In genomic region chr2:85418132-85419008, GRCh38 we compare ENCODE assay signal across 8 cellular contexts. TPM values are rescaled to one million over a fixed set of nuclear protein-coding genes. Genes with fewer than 3 reads are reported as not detected.
DNase-seq lines count a peak whose midpoint lies in the region; ATAC-seq, FAIRE-seq and TF ChIP-seq lines count a peak whose summit lies in the region.

Gene SH2D6 (plus strand): TSS chr2:85418714. CDS start chr2:85429466, 10,752 bp downstream.

- CTCF ChIA-PET in AG04449 (lab: Yijun Ruan, JAX) = interaction anchor here (0.7 to 34.9 kb wide), 9 partner anchors 11 to 219 kb away, joined by 3 to 922 read pairs (median 13); partner anchors contain the start of genes GGCX and MAT2A

- H3K27ac ChIP-seq in keratinocyte (ENCODE audit: control insufficient read depth, insufficient read depth, low read length) = peak within 1 kb of the TSS; percentile 91

- no peaks in the 10 kb centered on the region for H3K9me1 ChIP-seq in keratinocyte (ENCODE audit: control insufficient read depth, extremely low read depth, insufficient read depth, low read length)

- H3K27me3 Mint-ChIP-seq in central memory CD8-positive, alpha-beta T cell = peaks cover 6% of the 10 kb centered on the region

- H3K4me3 ChIP-seq in AG04449 (ENCODE audit: low read depth, low read length) (peak within 1 kb of the TSS; percentile 78), keratinocyte (ENCODE audit: control insufficient read depth in 2 of 3, extremely low read depth in 1 of 3, insufficient read depth in 2 of 3, low read depth in 1 of 3, low read length in 3 of 3) (peak within 1 kb of the TSS; percentile 63 to 84 (median 78))

- H3K36me3 ChIP-seq in keratinocyte (ENCODE audit: control insufficient read depth in 2 of 2, extremely low read depth in 1 of 2, insufficient read depth in 2 of 2, low read length in 2 of 2) = no peaks in the 10 kb centered on the region

- peak within 1 kb of the TSS; percentile 89 for H3K9ac ChIP-seq in keratinocyte (ENCODE audit: control insufficient read depth, extremely low read depth, insufficient read depth, low read length)

- POLR2A ChIA-PET in AG04449 (lab: Yijun Ruan, JAX) = interaction anchor here (0.5 to 5.0 kb wide), 10 partner anchors 10 to 307 kb away, joined by 3 to 103 read pairs (median 6); partner anchors contain the start of genes ELMOD3, MAT2A and RETSAT

- DNase-seq in AG04449 (ENCODE audit: low read depth, low spot score) = no peak
- peak; percentile 88 for DNase-seq in NCI-H2171 treated with DMSO at 0.1 percent for 48 hours (lab: John Stamatoyannopoulos, UW)
- peak; percentile 69 to 86 (median 80) for DNase-seq in activated CD4-positive, CD25-positive, alpha-beta regulatory T cell (lab: John Stamatoyannopoulos, UW)
- DNase-seq in central memory CD8-positive, alpha-beta T cell (ENCODE audit: low spot score in 2 of 2) = peak; percentile 72 to 78
- DNase-seq in keratinocyte (ENCODE audit: low read depth, low spot score) = no peak
- peak; percentile 69 to 81 (median 78) for DNase-seq in stimulated activated CD4-positive, alpha-beta T cell treated with anti-CD3 and anti-CD28 coated beads, Interleukin-12 subunit alpha, Interleukin-12 subunit beta, amount 100 ng/mL, for 48 hours (ENCODE audit: low read depth in 2 of 3, low spot score in 1 of 3)

- H3K27me3 ChIP-seq in keratinocyte (ENCODE audit: control insufficient read depth, extremely low read depth, insufficient read depth, low read length) = no peaks in the 10 kb centered on the region

- ATAC-seq in GM18858 (IDR thresholded peaks at IDR 0.05; ENCODE audit: unreplicated experiment) = peak; percentile 74
- ATAC-seq in HG03060 (IDR thresholded peaks at IDR 0.05; ENCODE audit: low read depth, unreplicated experiment) = peak; percentile 58
- ATAC-seq in central memory CD8-positive, alpha-beta T cell (replicated peaks; ENCODE audit: extremely low read depth, poor library complexity, severe bottlenecking) = peak; percentile 84

- peak within 1 kb of the TSS; percentile 92 for H3K27ac Mint-ChIP-seq in central memory CD8-positive, alpha-beta T cell (ENCODE audit: low read depth)

- H3K4me2 ChIP-seq in keratinocyte (ENCODE audit: control insufficient read depth, extremely low read depth, insufficient read depth, low read depth, low read length) = peak within 1 kb of the TSS; percentile 96

- peaks cover 41% of the 10 kb centered on the region for H3K4me1 ChIP-seq in keratinocyte (ENCODE audit: control insufficient read depth, extremely low read depth, insufficient read depth, low read length)

- TF ChIP-seq CTCF in AG04449 (IDR thresholded peaks at IDR 0.05; ENCODE audit: insufficient read depth, low read length, missing control alignments) (no peak), keratinocyte (optimal IDR thresholded peaks at IDR 0.05 in 1 of 3, IDR thresholded peaks at IDR 0.05 in 1 of 3, conservative IDR thresholded peaks at IDR 0.05 in 1 of 3; ENCODE audit: extremely low read depth in 1 of 3, insufficient read depth in 2 of 3, low read length in 3 of 3) (no peak)

- H3K9me3 Mint-ChIP-seq in central memory CD8-positive, alpha-beta T cell = no peaks in the 10 kb centered on the region

- dilution Hi-C loops in keratinocyte (cut with MboI; ENCODE audit: extremely low pct_ligation_motif_present, low sequenced_read_pairs) = no loop called here

- H3K4me1 Mint-ChIP-seq in central memory CD8-positive, alpha-beta T cell = peaks cover 26% of the 10 kb centered on the region

- H3K79me2 ChIP-seq in keratinocyte (ENCODE audit: control insufficient read depth, insufficient read depth, low read length) = peaks cover 3% of the 10 kb centered on the region

- peaks cover 6% of the 10 kb centered on the region for H3K36me3 Mint-ChIP-seq in central memory CD8-positive, alpha-beta T cell (ENCODE audit: insufficient read depth)

- H3K4me3 Mint-ChIP-seq in central memory CD8-positive, alpha-beta T cell = peak within 1 kb of the TSS; percentile 89

- no peaks in the 10 kb centered on the region for H3K9me3 ChIP-seq in keratinocyte (ENCODE audit: control insufficient read depth, low read depth, low read length)

- FAIRE-seq in keratinocyte (lab: Jason Lieb, UNC) = no peak

- peak within 1 kb of the TSS; percentile 98 for H2AFZ ChIP-seq in keratinocyte (ENCODE audit: control insufficient read depth, low read length)

- no peaks in the 10 kb centered on the region for H4K20me1 ChIP-seq in keratinocyte (ENCODE audit: control insufficient read depth, extremely low read depth, insufficient read depth, low read length)

RNA-seq across cellular contexts. Expression of gene SH2D6, which starts in this region (rescaled TPM):
- polyA plus RNA-seq in keratinocyte = 0.10 to 0.21 TPM in 2 of 3 replicates, not detected in the other
- not detected for polyA plus RNA-seq in keratinocyte (2011; ENCODE audit: low read depth)
- polyA plus RNA-seq in keratinocyte (2011; cell fraction: cytosol; rRNA removed) = not detected in 2 replicates
- polyA plus RNA-seq in keratinocyte (2011; cell fraction: nucleus; rRNA removed) = not detected in 2 replicates
- polyA plus RNA-seq in keratinocyte (2012; ENCODE audit: low replicate concordance) = 0.09 TPM in 1 of 2 replicates, not detected in the other
- polyA minus RNA-seq in keratinocyte = 0.56 TPM in 1 of 3 replicates, not detected in the others
- not detected for polyA minus RNA-seq in keratinocyte (2011; cell fraction: cytosol; rRNA and poly(A)+ RNA removed)
- not detected in 2 replicates for polyA minus RNA-seq in keratinocyte (2011; cell fraction: nucleus; rRNA and poly(A)+ RNA removed)

Comparison
In these comparisons a context has a peak if more than half of its experiments do, and no peak if none do; other contexts are left out.
1. DNase-seq: peak in NCI-H2171 treated with DMSO at 0.1 percent for 48 hours (single experiment), activated CD4-positive, CD25-positive, alpha-beta regulatory T cell (4 of 4), central memory CD8-positive, alpha-beta T cell (2 of 2) and stimulated activated CD4-positive, alpha-beta T cell treated with anti-CD3 and anti-CD28 coated beads, Interleukin-12 subunit alpha, Interleukin-12 subunit beta, amount 100 ng/mL, for 48 hours (3 of 3); none in AG04449 (single experiment) and keratinocyte (single experiment).
2. Peak in every context shown above with its lines, with median percentiles within 50 percentile points of each other: ATAC-seq.